Comparison of ENCODE assay signal across 9 cellular contexts in genomic region chr21:31554511-31555022, GRCh38.
A peak's percentile ranks its signal among the peaks of the same experiment; 100 is the strongest.
DNase-seq lines count a peak whose midpoint lies in the region; ATAC-seq and TF ChIP-seq lines count a peak whose summit lies in the region.
"Had no signal": no experiment of that assay in that cellular context is flagged by ENCODE, and none has a peak within 500 bp of the region (broad histone marks: within the 10 kb centered on the region; RNA-seq: fewer than 3 reads in every experiment).

No MANE protein-coding gene starts in this region.

- TF ChIP-seq CTCF in lower leg skin (IDR thresholded peaks at IDR 0.05), result no peak

- ATAC-seq in GM19455 (IDR thresholded peaks at IDR 0.05; ENCODE audit: unreplicated experiment), result peak; percentile 61
- peak; percentile 21 for ATAC-seq in HG03354 (IDR thresholded peaks at IDR 0.05; ENCODE audit: poor library complexity, severe bottlenecking, unreplicated experiment)
- ATAC-seq: Panc1 had no signal

- TF ChIP-seq POLR2A in lower leg skin (IDR thresholded peaks at IDR 0.05), result no peak

- H3K4me3 ChIP-seq in lower leg skin (ENCODE audit: low read depth, poor library complexity, severe bottlenecking), result no peak overlapping the region

- 58 to 59% methylated on average over 7 of the region's 7 CpGs for WGBS in lower leg skin, 2 donors

- intact Hi-C loops in lower leg skin (cut with DNase I; ENCODE audit: low total_unique reads), result no loop called here

- peak; percentile 38 for DNase-seq in activated T-cell treated with anti-CD3 and anti-CD28 coated beads for 24 hours (ENCODE audit: low read depth)
- DNase-seq in kidney tubule cell (ENCODE audit: low spot score), result peak; percentile 45
- DNase-seq in HUDEP-2 (lab: John Stamatoyannopoulos, UW; ENCODE audit: unreplicated experiment in 76 of 76), result no peak
- no peak for DNase-seq in ureter (ENCODE audit: low spot score)
- no peak for DNase-seq in NCI-H526 treated with DMSO at 0.1 percent for 48 hours (lab: John Stamatoyannopoulos, UW)
- no peak for DNase-seq in lower leg skin (ENCODE audit: low spot score in 2 of 2)

Comparison
In these comparisons a context has a peak if more than half of its experiments do, and no peak if none do; other contexts are left out.
1. DNase-seq: peak in activated T-cell treated with anti-CD3 and anti-CD28 coated beads for 24 hours (single experiment) and kidney tubule cell (single experiment); none in HUDEP-2 (0 of 76), ureter (single experiment), NCI-H526 treated with DMSO at 0.1 percent for 48 hours (single experiment) and lower leg skin (0 of 2).